17 cellular contexts compared by ENCODE assay signal in genomic region chr3:1381647-1382036, GRCh38.
DNase-seq lines count a peak whose midpoint lies in the region; ATAC-seq, FAIRE-seq and TF ChIP-seq lines count a peak whose summit lies in the region.
"Had no signal": no experiment of that assay in that cellular context is flagged by ENCODE, and none has a peak within 500 bp of the region (broad histone marks: within the 10 kb centered on the region; RNA-seq: fewer than 3 reads in every experiment).

No MANE protein-coding gene starts in this region.

- no peaks in the 10 kb centered on the region for H4K20me1 ChIP-seq in OCI-LY7 (ENCODE audit: insufficient read depth, low read length)

- H2AFZ ChIP-seq in OCI-LY7 (ENCODE audit: low read length), result peak overlapping the region; percentile 76

- TF ChIP-seq EP300 in tibial nerve (IDR thresholded peaks at IDR 0.05), result no peak

- H3K36me3 ChIP-seq in OCI-LY7 (ENCODE audit: insufficient read depth, low read length), result no peaks in the 10 kb centered on the region
- H3K36me3 ChIP-seq in tibial nerve, result no peaks in the 10 kb centered on the region
- H3K36me3 ChIP-seq: lower lobe of right lung, SJSA1 had no signal

- no peak overlapping the region for H3K27ac ChIP-seq in OCI-LY7 (ENCODE audit: low read depth, low read length, poor library complexity, severe bottlenecking)
- no peak overlapping the region for H3K27ac ChIP-seq in tibial nerve
- H3K27ac ChIP-seq in right cardiac atrium (ENCODE audit: low read length), result no peak overlapping the region
- H3K27ac ChIP-seq: lower lobe of right lung, SJSA1, VCaP had no signal

- CTCF ChIA-PET in OCI-LY7 (lab: Charles Lee; ENCODE audit: unreplicated experiment), result no interaction called here

- TF ChIP-seq CTCF in OCI-LY7 (conservative IDR thresholded peaks at IDR 0.05; ENCODE audit: low read length) (no peak), tibial nerve (IDR thresholded peaks at IDR 0.05) (no peak)

- no peak for TF ChIP-seq POLR2A in tibial nerve (IDR thresholded peaks at IDR 0.05)

- peak; percentile 43 for ATAC-seq in GM19023 (IDR thresholded peaks at IDR 0.05; ENCODE audit: unreplicated experiment)
- ATAC-seq in GM21737 (IDR thresholded peaks at IDR 0.05; ENCODE audit: unreplicated experiment), result peak; percentile 33
- ATAC-seq in HG03066 (IDR thresholded peaks at IDR 0.05; ENCODE audit: low read depth, unreplicated experiment), result peak; percentile 33
- no peak for ATAC-seq in right cardiac atrium
- ATAC-seq: activated naive CD8-positive, alpha-beta T cell treated with anti-CD3 and anti-CD28 coated beads, Interleukin-2, amount 50 U/mL, for 24 hours; esophagus mucosa; lower lobe of right lung had no signal

- H3K9me3 ChIP-seq in OCI-LY7 (ENCODE audit: low read length), result 0 out of 2 replicates have a peak, but pooled peaks cover 3% of the 10 kb centered on the region
- H3K9me3 ChIP-seq in tibial nerve, result no peaks in the 10 kb centered on the region
- no peaks in the 10 kb centered on the region for H3K9me3 ChIP-seq in right cardiac atrium (ENCODE audit: control insufficient read depth, low read length)
- H3K9me3 ChIP-seq: lower lobe of right lung had no signal

- no peaks in the 10 kb centered on the region for H3K79me2 ChIP-seq in OCI-LY7 (ENCODE audit: insufficient read depth, low read depth, low read length)

- no peaks in the 10 kb centered on the region for H3K9me2 ChIP-seq in OCI-LY7 (ENCODE audit: insufficient read depth, low read length)

- peak overlapping the region; percentile 38 for H3K4me3 ChIP-seq in OCI-LY7 (ENCODE audit: low read depth, low read length, poor library complexity, severe bottlenecking)
- H3K4me3 ChIP-seq in tibial nerve, result no peak overlapping the region
- no peak overlapping the region for H3K4me3 ChIP-seq in right cardiac atrium (ENCODE audit: low read length)
- H3K4me3 ChIP-seq: lower lobe of right lung, SJSA1 had no signal

- no peak for FAIRE-seq in urothelium cell line (lab: Jason Lieb, UNC)
- FAIRE-seq: G401.6 had no signal

- DNase-seq in OCI-LY7 (ENCODE audit: low spot score) (no peak), tibial nerve (ENCODE audit: low spot score in 2 of 2) (no peak), urothelium cell line (ENCODE audit: low spot score) (no peak), T1000 (lab: John Stamatoyannopoulos, UW) (no peak), right cardiac atrium (no peak)
- DNase-seq: activated CD8-positive, alpha-beta memory T cell treated with anti-CD3 and anti-CD28 coated beads, Interleukin-2, amount 50 U/mL, for 48 hours; activated naive CD8-positive, alpha-beta T cell treated with anti-CD3 and anti-CD28 coated beads, Interleukin-2, amount 50 U/mL, for 24 hours; lower lobe of right lung; NCI-H1105 treated with DMSO at 0.1 percent for 48 hours; NCI-H524 treated with DMSO at 0.1 percent for 48 hours had no signal

- 75 to 77% methylated on average over 5 of the region's 5 CpGs for WGBS in tibial nerve, 2 donors
- 71% methylated on average over 5 of the region's 5 CpGs for WGBS in right cardiac atrium

- POLR2A ChIA-PET in OCI-LY7 (lab: Charles Lee), result no interaction called here

- H3K27me3 ChIP-seq in tibial nerve, result no peaks in the 10 kb centered on the region
- no peaks in the 10 kb centered on the region for H3K27me3 ChIP-seq in right cardiac atrium (ENCODE audit: control insufficient read depth, insufficient read depth)
- H3K27me3 ChIP-seq: SJSA1 had no signal

- BruUV-seq in OCI-LY7 (replicated peaks; lab: Mats Ljungman, UMichigan), result no TSS peak

- peak overlapping the region; percentile 49 for H3K4me2 ChIP-seq in OCI-LY7 (ENCODE audit: low read length)

- H3K4me1 ChIP-seq in OCI-LY7 (ENCODE audit: insufficient read depth, low read length, poor library complexity, severe bottlenecking) (no peaks in the 10 kb centered on the region), tibial nerve (no peaks in the 10 kb centered on the region), right cardiac atrium (ENCODE audit: control insufficient read depth, insufficient read depth, low read length) (no peaks in the 10 kb centered on the region)
- H3K4me1 ChIP-seq: lower lobe of right lung, SJSA1 had no signal

- intact Hi-C loops in OCI-LY7 (cut with micrococcal nuclease; ENCODE audit: unreplicated experiment), result no loop called here
- intact Hi-C loops in right cardiac atrium (cut with DNase I), result no loop called here

Comparison
In these comparisons a context has a peak if more than half of its experiments do, and no peak if none do; other contexts are left out.
1. ATAC-seq: peak in GM19023 (single experiment), GM21737 (single experiment) and HG03066 (single experiment); none in right cardiac atrium (0 of 2).